Comparison of ENCODE assay signal across 28 cellular contexts in genomic region chr9:126170286-126170823, GRCh38.
"Had no signal": no experiment of that assay in that cellular context is flagged by ENCODE, and none has a peak within 500 bp of the region (broad histone marks: within the 10 kb centered on the region; RNA-seq: fewer than 3 reads in every experiment).

No MANE protein-coding gene starts in this region.

- H3K4me3 Mint-ChIP-seq: activated CD8-positive, alpha-beta T cell treated with anti-CD3 and anti-CD28 coated beads for 36 hours; activated naive CD4-positive, alpha-beta T cell treated with anti-CD3 and anti-CD28 coated beads, Interleukin-2, amount 50 U/mL, for 24 hours; activated T-cell treated with anti-CD3 and anti-CD28 coated beads, Interleukin-2, amount 50 U/mL, for 24 hours; activated T-helper 1 cell treated with anti-CD3 and anti-CD28 coated beads, Interleukin-12 subunit alpha, Interleukin-12 subunit beta, Interleukin-2, Interleukin-4 antibody, amounts not matched to agents 30 ng/mL and 10 ng/mL and 1 ng/mL, durations not matched to agents 14 hours and 24 hours and 36 hours had no signal

- H3K36me3 ChIP-seq: ascending aorta, cardiac muscle cell, SJCRH30 had no signal

- ATAC-seq: activated CD4-positive, CD25-positive, alpha-beta regulatory T cell treated with anti-CD3 and anti-CD28 coated beads, Interleukin-2, amount 50 U/mL, for 24 hours; activated CD8-positive, alpha-beta T cell treated with anti-CD3 and anti-CD28 coated beads for 36 hours; body of pancreas; K562; Panc1 had no signal

- H3K4me1 ChIP-seq: ascending aorta, body of pancreas, SJCRH30 had no signal

- H3K27ac ChIP-seq: ascending aorta, body of pancreas, cardiac muscle cell, SJCRH30 had no signal

- H3K27ac Mint-ChIP-seq: activated CD8-positive, alpha-beta T cell treated with anti-CD3 and anti-CD28 coated beads for 36 hours; activated naive CD4-positive, alpha-beta T cell treated with anti-CD3 and anti-CD28 coated beads, Interleukin-2, amount 50 U/mL, for 24 hours; activated T-cell treated with anti-CD3 and anti-CD28 coated beads, Interleukin-2, amount 50 U/mL, for 24 hours; activated T-helper 1 cell treated with anti-CD3 and anti-CD28 coated beads, Interleukin-12 subunit alpha, Interleukin-12 subunit beta, Interleukin-2, Interleukin-4 antibody, amounts not matched to agents 30 ng/mL and 10 ng/mL and 1 ng/mL, durations not matched to agents 14 hours and 24 hours and 36 hours had no signal

- DNase-seq: activated CD4-positive, alpha-beta T cell treated with anti-CD3 and anti-CD28 coated beads for 4 hours; activated CD8-positive, alpha-beta T cell treated with anti-CD3 and anti-CD28 coated beads for 36 hours; activated effector memory CD4-positive, alpha-beta T cell treated with Interleukin-2 at 50 U/mL for 16 hours; activated naive CD4-positive, alpha-beta T cell; activated T-cell treated with anti-CD3 and anti-CD28 coated beads, Interleukin-2, amount 50 U/mL, for 24 hours; body of pancreas; Karpas-422; MM.1S; NCI-H1105; NCI-H1436 treated with DMSO at 0.1 percent for 48 hours; NCI-H187; NCI-H2081; NCI-H510A treated with DMSO at 0.1 percent for 48 hours; NCI-H69; NK-92 treated with Interleukin-12 subunit alpha and Interleukin-12 subunit beta, amount 100 ng/mL, for 24 hours; OCI-M1; Right ventricle myocardium superior; RPMI8226; SJCRH30; SK-N-SH; T-helper 1 cell had no signal

- H3K4me2 ChIP-seq: SK-N-SH had no signal

- FAIRE-seq: K562 had no signal

- H3K9ac ChIP-seq: SK-N-SH had no signal

- H3K9me3 Mint-ChIP-seq: activated T-helper 1 cell treated with anti-CD3 and anti-CD28 coated beads, Interleukin-12 subunit alpha, Interleukin-12 subunit beta, Interleukin-2, Interleukin-4 antibody, amounts not matched to agents 30 ng/mL and 10 ng/mL and 1 ng/mL, durations not matched to agents 14 hours and 24 hours and 36 hours had no signal

- H3K4me3 ChIP-seq: ascending aorta, body of pancreas, cardiac muscle cell, K562, SJCRH30 had no signal

- H3K4me1 Mint-ChIP-seq: activated naive CD4-positive, alpha-beta T cell treated with anti-CD3 and anti-CD28 coated beads, Interleukin-2, amount 50 U/mL, for 24 hours had no signal

- H3K9me3 ChIP-seq: ascending aorta, body of pancreas, SJCRH30, SK-N-SH had no signal

- H3K27me3 ChIP-seq: ascending aorta, body of pancreas, cardiac muscle cell had no signal
